19 cellular contexts compared by ENCODE assay signal in the genomic region with DNA sequence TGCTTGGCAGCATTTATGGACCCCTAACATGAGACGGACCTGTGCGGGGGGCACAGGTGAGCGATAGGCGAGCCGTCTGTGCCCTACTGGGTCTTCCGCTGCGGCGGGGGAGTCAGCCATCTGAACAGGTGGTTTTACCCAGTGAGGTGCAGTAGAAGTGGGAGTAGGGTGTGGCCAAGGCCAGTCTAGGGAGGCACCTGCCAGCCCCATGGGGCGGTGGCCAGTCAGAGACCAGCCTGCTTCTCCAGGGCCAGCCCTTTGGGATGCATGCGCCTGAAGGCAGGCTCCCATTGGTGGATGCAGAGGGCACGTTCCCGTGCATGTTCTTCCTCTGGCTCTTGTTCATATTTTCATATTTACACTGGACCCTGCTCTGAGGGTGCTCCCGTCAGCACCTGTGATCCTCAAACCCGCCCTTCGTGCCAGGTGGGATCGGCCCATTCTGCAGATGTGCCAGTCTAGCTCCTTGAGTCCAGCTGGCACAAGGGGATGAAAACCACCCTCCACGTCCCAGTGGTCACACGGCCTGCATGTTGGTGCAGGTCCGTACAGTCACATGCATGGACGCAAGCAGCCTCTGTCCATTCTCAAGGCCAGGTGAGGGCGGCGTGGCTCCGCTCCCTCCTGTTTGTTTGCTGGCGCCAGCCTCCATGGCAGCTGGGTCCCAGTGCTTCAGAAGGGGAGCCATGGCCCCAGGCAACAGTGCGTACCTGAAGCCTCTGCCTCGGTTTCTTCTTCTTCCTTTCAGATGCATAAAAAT. TPM values are rescaled to one million over a fixed set of nuclear protein-coding genes. Genes with fewer than 3 reads are reported as not detected.
"Had no signal": no experiment of that assay in that cellular context is flagged by ENCODE, and none has a peak within 500 bp of the region (broad histone marks: within the 10 kb centered on the region; RNA-seq: fewer than 3 reads in every experiment).

No MANE protein-coding gene starts in this region.

- H3K27ac Mint-ChIP-seq: activated CD4-positive, alpha-beta T cell treated with anti-CD3 and anti-CD28 coated beads, Interleukin-2, amount 10 ng/mL, durations not matched to agents 7 days and 5 days; naive thymus-derived CD8-positive, alpha-beta T cell; T-helper 1 cell treated with Interleukin-12 subunit alpha and Interleukin-12 subunit beta and Interleukin-4 antibody, amounts not matched to agents 30 μg/mL and 1 μg/mL, for 36 hours had no signal

- H3K9me3 Mint-ChIP-seq: activated CD4-positive, alpha-beta T cell treated with anti-CD3 and anti-CD28 coated beads, Interleukin-2, amount 10 ng/mL, durations not matched to agents 7 days and 5 days; naive thymus-derived CD8-positive, alpha-beta T cell; T-helper 1 cell treated with Interleukin-12 subunit alpha and Interleukin-12 subunit beta and Interleukin-4 antibody, amounts not matched to agents 30 μg/mL and 1 μg/mL, for 36 hours had no signal

- H3K27me3 ChIP-seq: ascending aorta, breast epithelium, transverse colon had no signal

- H3K27ac ChIP-seq: breast epithelium, parathyroid adenoma had no signal

- H3K9me3 ChIP-seq: ascending aorta, breast epithelium, transverse colon had no signal

- H3K4me1 ChIP-seq: parathyroid adenoma had no signal

- ATAC-seq: activated CD4-positive, CD25-positive, alpha-beta regulatory T cell treated with anti-CD3 and anti-CD28 coated beads, Interleukin-2, amount 50 U/mL, for 24 hours; naive thymus-derived CD8-positive, alpha-beta T cell had no signal

- H2AFZ ChIP-seq: parathyroid adenoma had no signal

- H3K79me2 ChIP-seq: parathyroid adenoma had no signal

- H3K4me3 Mint-ChIP-seq: activated CD4-positive, alpha-beta T cell treated with anti-CD3 and anti-CD28 coated beads, Interleukin-2, amount 10 ng/mL, durations not matched to agents 7 days and 5 days; naive thymus-derived CD8-positive, alpha-beta T cell; T-helper 1 cell treated with Interleukin-12 subunit alpha and Interleukin-12 subunit beta and Interleukin-4 antibody, amounts not matched to agents 30 μg/mL and 1 μg/mL, for 36 hours had no signal

- DNase-seq: activated CD4-positive, alpha-beta T cell treated with anti-CD3 and anti-CD28 coated beads, Interleukin-2, amount 10 ng/mL, durations not matched to agents 7 days and 5 days; activated CD8-positive, alpha-beta memory T cell treated with anti-CD3 and anti-CD28 coated beads for 24 hours; activated CD8-positive, alpha-beta memory T cell treated with anti-CD3 and anti-CD28 coated beads, Interleukin-2, amount 50 U/mL, for 48 hours; activated effector memory CD4-positive, alpha-beta T cell treated with Interleukin-2 at 50 U/mL for 16 hours; activated naive CD4-positive, alpha-beta T cell treated with anti-CD3 and anti-CD28 coated beads, Interleukin-2, amount 50 U/mL, for 16 hours; activated T-cell treated with anti-CD3 and anti-CD28 coated beads, Interleukin-2, amount 50 U/mL, for 48 hours; effector CD4-positive, alpha-beta T cell; mesendoderm; stimulated activated CD4-positive, alpha-beta T cell treated with anti-CD3 and anti-CD28 coated beads, Interleukin-2, amount 100 ng/mL, for 24 hours; stimulated activated naive CD4-positive, alpha-beta T cell treated with Interleukin-2 at 50 U/mL for 16 hours; substantia nigra; transverse colon had no signal

- H3K36me3 ChIP-seq: breast epithelium, transverse colon had no signal

- H3K4me1 Mint-ChIP-seq: activated CD4-positive, alpha-beta T cell treated with anti-CD3 and anti-CD28 coated beads, Interleukin-2, amount 10 ng/mL, durations not matched to agents 7 days and 5 days; naive thymus-derived CD8-positive, alpha-beta T cell had no signal

- FAIRE-seq: frontal cortex had no signal

- H3K4me3 ChIP-seq: ascending aorta, breast epithelium, transverse colon had no signal

- H3K36me3 Mint-ChIP-seq: naive thymus-derived CD8-positive, alpha-beta T cell had no signal

- H3K27me3 Mint-ChIP-seq: activated CD4-positive, alpha-beta T cell treated with anti-CD3 and anti-CD28 coated beads, Interleukin-2, amount 10 ng/mL, durations not matched to agents 7 days and 5 days had no signal

- H3K9ac ChIP-seq: parathyroid adenoma had no signal

RNA-seq across cellular contexts. Expression of gene COL5A1, which starts 9.0 kb away (rescaled TPM):
- polyA plus RNA-seq: naive thymus-derived CD8-positive, alpha-beta T cell had no signal
